Comparison of ENCODE assay signal across 8 cellular contexts in the genomic region with DNA sequence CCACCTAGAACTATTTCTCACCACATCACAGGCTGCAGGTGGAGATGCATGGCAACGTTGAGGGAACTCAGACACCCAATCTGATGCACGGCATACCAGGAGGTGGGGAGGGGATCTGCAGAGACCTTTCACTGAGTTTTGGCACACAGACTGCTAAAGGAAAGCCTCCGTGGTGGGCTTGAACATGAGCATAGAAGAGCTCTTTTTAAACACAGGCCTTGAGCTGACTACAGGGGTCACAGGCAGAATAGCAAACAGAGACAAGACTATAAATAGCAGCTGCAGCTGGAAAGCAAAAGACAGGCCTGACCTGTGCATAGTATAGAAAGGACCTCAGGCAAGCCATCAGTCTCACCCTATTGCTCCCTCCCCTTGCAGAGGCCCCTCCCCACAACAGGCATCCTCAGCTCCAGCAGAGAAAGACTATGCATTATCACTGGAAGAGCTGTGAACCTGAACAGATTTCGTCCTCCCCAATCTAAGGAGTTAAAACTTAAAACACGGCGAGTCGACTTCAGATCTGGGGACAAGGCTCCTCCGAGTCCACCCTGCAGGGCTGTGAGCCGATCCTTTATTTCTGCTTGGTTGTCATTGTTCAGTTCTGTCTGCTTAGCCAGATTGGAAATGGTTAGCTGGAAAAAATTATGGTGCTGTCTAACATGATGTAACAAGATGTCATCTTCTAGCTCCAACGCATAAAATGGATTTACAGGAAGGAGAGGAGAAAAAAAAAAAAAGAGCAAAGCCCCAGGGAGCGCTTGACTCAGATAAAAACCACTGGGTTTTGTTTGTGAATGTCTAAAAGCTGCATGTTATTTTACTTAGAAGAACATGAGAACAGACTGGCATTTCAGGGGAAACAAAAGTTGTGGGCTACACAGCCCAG. TPM values are rescaled to one million over a fixed set of nuclear protein-coding genes. Genes with fewer than 3 reads are reported as not detected.
DNase-seq lines count a peak whose midpoint lies in the region; ATAC-seq, FAIRE-seq and TF ChIP-seq lines count a peak whose summit lies in the region.

No MANE protein-coding gene starts in this region.

- WGBS in endodermal cell (ENCODE audit: insufficient coverage in 1 of 2, insufficient read length in 1 of 2), 2 experiments: 28 to 54% methylated on average over 10 to 11 of the region's 11 CpGs

- no peaks in the 10 kb centered on the region for H4K20me1 ChIP-seq in osteoblast (ENCODE audit: insufficient read depth, low read length)

- no peaks in the 10 kb centered on the region for H3K9me3 Mint-ChIP-seq in endodermal cell

- peak; percentile 67 for FAIRE-seq in GM12892 (lab: Jason Lieb, UNC)

- peak overlapping the region; percentile 87 for H2AFZ ChIP-seq in osteoblast (ENCODE audit: low read length)

- no peaks in the 10 kb centered on the region for H3K27me3 Mint-ChIP-seq in endodermal cell (ENCODE audit: insufficient read depth)

- peak overlapping the region; percentile 78 for H3K4me2 ChIP-seq in osteoblast (ENCODE audit: insufficient read depth, low read length)

- DNase-seq in GM12892 (ENCODE audit: insufficient read length) (no peak), endodermal cell (peak; percentile 68), osteoblast (ENCODE audit: insufficient read length, low spot score, missing footprints) (peak; percentile 74), AML-193 (lab: John Stamatoyannopoulos, UW) (no peak), ecto neural progenitor cell (ENCODE audit: low spot score) (no peak), HPDE6-E6E7 (ENCODE audit: extremely low spot score) (no peak)
- peak; percentile 34 for DNase-seq in activated CD4-positive, CD25-positive, alpha-beta regulatory T cell treated with anti-CD3 and anti-CD28 coated beads, Interleukin-2, amount 50 U/mL, for 72 hours

- H3K4me3 ChIP-seq in endodermal cell (ENCODE audit: low read length): no peak overlapping the region
- H3K4me3 ChIP-seq in osteoblast (ENCODE audit: insufficient read depth, low read length): peak overlapping the region; percentile 17

- no peak overlapping the region for H3K27ac Mint-ChIP-seq in endodermal cell

- peaks cover 15% of the 10 kb centered on the region for H3K4me1 Mint-ChIP-seq in endodermal cell

- H3K27ac ChIP-seq in endodermal cell (ENCODE audit: low read depth, low read length): peak overlapping the region; percentile 70
- peak overlapping the region; percentile 72 for H3K27ac ChIP-seq in osteoblast (ENCODE audit: low read depth, low read length)

- no peaks in the 10 kb centered on the region for H3K79me2 ChIP-seq in osteoblast (ENCODE audit: insufficient read depth, low read length)

- H3K9ac ChIP-seq in endodermal cell (ENCODE audit: extremely low read depth, low read length, poor library complexity, severe bottlenecking): no peak overlapping the region

- no peaks in the 10 kb centered on the region for H3K36me3 Mint-ChIP-seq in endodermal cell (ENCODE audit: low read depth)

- peak; percentile 49 for ATAC-seq in HG03520 (IDR thresholded peaks at IDR 0.05; ENCODE audit: unreplicated experiment)

- no peak for TF ChIP-seq CTCF in endodermal cell (conservative IDR thresholded peaks at IDR 0.05)
- TF ChIP-seq CTCF in osteoblast (IDR thresholded peaks at IDR 0.05; ENCODE audit: extremely low read depth, low read depth, low read length): no peak

- H3K36me3 ChIP-seq in endodermal cell (ENCODE audit: control insufficient read depth, insufficient read depth, low read length) (no peaks in the 10 kb centered on the region), osteoblast (ENCODE audit: insufficient read depth, low read length) (no peaks in the 10 kb centered on the region)

- no peak for TF ChIP-seq POLR2A in GM12892 (IDR thresholded peaks at IDR 0.05; ENCODE audit: low read depth, low read length)

- H3K9me3 ChIP-seq in endodermal cell (ENCODE audit: control insufficient read depth, low read length): no peaks in the 10 kb centered on the region
- no peaks in the 10 kb centered on the region for H3K9me3 ChIP-seq in osteoblast (ENCODE audit: low read depth, low read length)

- H3K27me3 ChIP-seq in endodermal cell (ENCODE audit: control insufficient read depth, insufficient read depth, low read length, poor library complexity, severe bottlenecking) (no peaks in the 10 kb centered on the region), osteoblast (ENCODE audit: insufficient read depth, low read length) (no peaks in the 10 kb centered on the region)

- no peak overlapping the region for H3K4me3 Mint-ChIP-seq in endodermal cell

- H3K4me1 ChIP-seq in endodermal cell (ENCODE audit: control insufficient read depth, insufficient read depth, low read length) (peaks cover 6% of the 10 kb centered on the region), osteoblast (ENCODE audit: insufficient read depth, low read length) (peaks cover 35% of the 10 kb centered on the region)

RNA-seq across cellular contexts. Expression of gene LCLAT1, which starts 25.3 kb away (rescaled TPM):
- 6.3 TPM for polyA plus RNA-seq in GM12892 (2012; ENCODE audit: missing spikeins)
- total RNA-seq in endodermal cell: 10 to 100 TPM; 30.2 to 34.2 TPM
- 11.5 TPM for polyA plus RNA-seq in endodermal cell (2013, experiment 1 of 2)
- polyA plus RNA-seq in endodermal cell (2013, experiment 2 of 2): 11.3 TPM
- total RNA-seq in osteoblast: 16.5 and 29.7 TPM in 2 replicates

Comparison
In these comparisons a context has a peak if more than half of its experiments do, and no peak if none do; other contexts are left out.
1. DNase-seq: peak in activated CD4-positive, CD25-positive, alpha-beta regulatory T cell treated with anti-CD3 and anti-CD28 coated beads, Interleukin-2, amount 50 U/mL, for 72 hours (single experiment), endodermal cell (single experiment) and osteoblast (single experiment); none in GM12892 (single experiment), AML-193 (0 of 2), ecto neural progenitor cell (single experiment) and HPDE6-E6E7 (single experiment).